ENCODE assay signal across 10 cellular contexts in genomic region chr13:111203742-111204386, GRCh38.
DNase-seq lines count a peak whose midpoint lies in the region; ATAC-seq, FAIRE-seq and TF ChIP-seq lines count a peak whose summit lies in the region.
"Had no signal": no experiment of that assay in that cellular context is flagged by ENCODE, and none has a peak within 500 bp of the region (broad histone marks: within the 10 kb centered on the region; RNA-seq: fewer than 3 reads in every experiment).

No MANE protein-coding gene starts in this region.

- H3K4me1 Mint-ChIP-seq in glutamatergic neuron (ENCODE audit: low read depth, unreplicated experiment) = peaks cover 77% of the 10 kb centered on the region

- peaks cover 12% of the 10 kb centered on the region; the same call in 1 of the 2 replicates for H3K36me3 ChIP-seq in Karpas-422 (ENCODE audit: insufficient read depth, low read length)
- H3K36me3 ChIP-seq: adrenal gland had no signal

- H3K9me3 ChIP-seq in Karpas-422 (ENCODE audit: low read length) = no peaks in the 10 kb centered on the region
- H3K9me3 ChIP-seq: adrenal gland had no signal

- H2AFZ ChIP-seq in Karpas-422 (ENCODE audit: low read length) = no peak overlapping the region

- peak overlapping the region; percentile 88 for H3K4me3 Mint-ChIP-seq in glutamatergic neuron (ENCODE audit: unreplicated experiment)

- peaks cover 96% of the 10 kb centered on the region for H3K4me1 ChIP-seq in Karpas-422 (ENCODE audit: low read length)

- H3K36me3 Mint-ChIP-seq in glutamatergic neuron (ENCODE audit: unreplicated experiment) = peaks cover 13% of the 10 kb centered on the region

- TF ChIP-seq CTCF in glutamatergic neuron (IDR thresholded peaks at IDR 0.05; ENCODE audit: partially characterized antibody, unreplicated experiment) = no peak

- H3K79me2 ChIP-seq in Karpas-422 (ENCODE audit: low read length) = peaks cover 96% of the 10 kb centered on the region

- peak overlapping the region; percentile 59 for H3K4me2 ChIP-seq in Karpas-422 (ENCODE audit: low read depth, low read length, poor library complexity, severe bottlenecking)

- H3K9me2 ChIP-seq in Karpas-422 (replicated peaks; ENCODE audit: insufficient read depth, low read length) = no peaks in the 10 kb centered on the region

- peaks cover 22% of the 10 kb centered on the region for H3K9me3 Mint-ChIP-seq in glutamatergic neuron (ENCODE audit: unreplicated experiment)

- H3K9ac ChIP-seq in Karpas-422 (ENCODE audit: low read length) = peak overlapping the region; percentile 47

- H3K27ac Mint-ChIP-seq in glutamatergic neuron (ENCODE audit: unreplicated experiment) = peak overlapping the region; percentile 95

- H4K20me1 ChIP-seq in Karpas-422 (ENCODE audit: insufficient read depth, low read depth, low read length) = peaks cover 4% of the 10 kb centered on the region; the same call in 1 of the 2 replicates

- DNase-seq in GM19239 (ENCODE audit: insufficient read length, low spot score) (no peak), Karpas-422 (peak; percentile 58), glutamatergic neuron (no peak), SIG-M5 (lab: John Stamatoyannopoulos, UW) (no peak), medulla oblongata (ENCODE audit: extremely low spot score) (no peak)

- H3K27me3 ChIP-seq in Karpas-422 (ENCODE audit: low read length) = no peaks in the 10 kb centered on the region
- H3K27me3 ChIP-seq: adrenal gland had no signal

- peak overlapping the region; percentile 85 for H3K27ac ChIP-seq in Karpas-422 (ENCODE audit: low read length)
- peak overlapping the region in 12 of 21 experiments; percentile 18 to 73 (median 50) for H3K27ac ChIP-seq in skin epidermis
- H3K27ac ChIP-seq: HL-60 had no signal

- H3K4me3 ChIP-seq in Karpas-422 (ENCODE audit: low read length) = peak overlapping the region; percentile 31; the same call in 1 of the 2 replicates
- H3K4me3 ChIP-seq in skin epidermis = peak overlapping the region in 1 of 7 experiments; percentile 3

- peaks cover 11% of the 10 kb centered on the region for H3K27me3 Mint-ChIP-seq in glutamatergic neuron (ENCODE audit: unreplicated experiment)

- FAIRE-seq in GM19239 (lab: Jason Lieb, UNC) = peak; percentile 40

- ATAC-seq in HG03108 (IDR thresholded peaks at IDR 0.05; ENCODE audit: unreplicated experiment) (no peak), GM18519 (IDR thresholded peaks at IDR 0.05; ENCODE audit: low FRiP score, unreplicated experiment) (no peak)
